8 cellular contexts compared by ENCODE assay signal in the genomic region with DNA sequence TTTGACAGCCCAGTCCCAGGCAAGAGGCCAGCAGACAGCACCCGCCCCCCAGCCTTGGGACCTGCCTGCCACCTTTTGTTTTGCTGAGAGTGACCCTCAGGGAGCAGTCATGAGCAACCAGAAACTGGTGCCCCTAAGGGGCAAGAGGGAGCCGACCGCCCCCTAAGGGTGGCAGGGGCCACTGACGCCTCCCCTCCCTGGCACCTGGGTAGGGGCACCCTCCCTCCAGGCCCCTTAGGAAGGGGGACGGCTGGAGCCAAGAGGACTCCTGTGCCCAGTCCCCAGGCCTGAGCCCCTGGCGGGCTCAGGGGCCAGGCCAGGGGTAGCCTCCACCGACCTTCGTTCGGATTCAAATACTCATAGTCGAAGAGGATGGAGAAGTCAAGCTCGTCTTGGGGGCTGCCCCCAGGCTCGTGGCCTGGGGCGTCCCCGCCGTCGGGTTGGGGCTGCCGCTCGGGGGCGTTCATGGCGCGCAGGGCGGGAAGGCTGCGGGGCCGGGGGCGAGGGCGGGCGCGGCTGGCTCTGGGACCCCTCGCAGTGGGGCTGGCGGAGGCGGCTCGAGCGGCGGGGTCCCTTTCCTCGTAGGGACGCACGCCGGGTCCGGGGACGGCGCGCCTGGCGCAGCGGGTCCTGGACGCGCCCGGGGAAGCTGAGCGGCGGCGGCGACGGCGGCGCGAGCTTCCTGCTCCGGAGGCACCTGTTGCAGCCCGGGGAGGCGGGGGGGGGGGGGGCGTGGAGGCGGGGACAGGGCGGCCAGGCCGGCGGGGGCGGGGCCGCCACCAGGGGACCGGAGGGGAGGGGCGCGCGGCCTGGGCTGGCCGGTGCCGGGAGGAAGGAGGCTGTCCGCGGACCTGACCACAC. TPM values are rescaled to one million over a fixed set of nuclear protein-coding genes. Genes with fewer than 3 reads are reported as not detected.
DNase-seq lines count a peak whose midpoint lies in the region; ATAC-seq and TF ChIP-seq lines count a peak whose summit lies in the region.

Gene NFATC2, minus strand, starts transcription at position 687 of the 861 bp plus-strand sequence. Its CDS starts 220 bp downstream, at position 467.

- no peaks in the 10 kb centered on the region for H3K9me3 Mint-ChIP-seq in activated naive CD4-positive, alpha-beta T cell treated with anti-CD3 and anti-CD28 coated beads, Interleukin-2, amount 10 ng/mL, durations not matched to agents 7 days and 5 days
- H3K9me3 Mint-ChIP-seq in immature natural killer cell, result no peaks in the 10 kb centered on the region

- peaks cover 48% of the 10 kb centered on the region for H3K4me1 Mint-ChIP-seq in activated naive CD4-positive, alpha-beta T cell treated with anti-CD3 and anti-CD28 coated beads, Interleukin-2, amount 10 ng/mL, durations not matched to agents 7 days and 5 days
- H3K4me1 Mint-ChIP-seq in immature natural killer cell, result peaks cover 47 to 51% of the 10 kb centered on the region in 2 donors

- H3K27me3 Mint-ChIP-seq in activated naive CD4-positive, alpha-beta T cell treated with anti-CD3 and anti-CD28 coated beads, Interleukin-2, amount 10 ng/mL, durations not matched to agents 7 days and 5 days, result peaks cover 33% of the 10 kb centered on the region
- H3K27me3 Mint-ChIP-seq in immature natural killer cell (ENCODE audit: low read depth in 3 of 3), result peaks cover 14 to 28% (median 16%) of the 10 kb centered on the region in 3 donors

- peak within 1 kb of the TSS; percentile 4 for H3K4me3 ChIP-seq in RWPE2 (ENCODE audit: severe bottlenecking)

- H3K4me1 ChIP-seq in RWPE2 (ENCODE audit: insufficient read depth, poor library complexity, severe bottlenecking), result no peaks in the 10 kb centered on the region

- peak; percentile 31 for DNase-seq in NCI-H2227 (lab: John Stamatoyannopoulos, UW; ENCODE audit: unreplicated experiment)
- DNase-seq in NCI-H2227 treated with DMSO at 0.1 percent for 48 hours (lab: John Stamatoyannopoulos, UW), result no peak
- DNase-seq in RWPE2 (ENCODE audit: low spot score), result no peak
- peak; percentile 68 for DNase-seq in activated naive CD4-positive, alpha-beta T cell treated with anti-CD3 and anti-CD28 coated beads, Interleukin-2, amount 10 ng/mL, durations not matched to agents 7 days and 5 days
- DNase-seq in immature natural killer cell, result peak; percentile 76 to 79 (median 78)
- peak; percentile 61 for DNase-seq in stimulated activated CD4-positive, alpha-beta T cell treated with anti-CD3 and anti-CD28 coated beads, Interleukin-4, amount 100 ng/mL, for 24 hours

- no peaks in the 10 kb centered on the region for H3K36me3 ChIP-seq in RWPE2 (ENCODE audit: low read depth)

- ATAC-seq in HG02973 (IDR thresholded peaks at IDR 0.05; ENCODE audit: unreplicated experiment) (peak; percentile 40), RWPE2 (ENCODE audit: low read depth) (peak; percentile 48), GM21515 (IDR thresholded peaks at IDR 0.05; ENCODE audit: unreplicated experiment) (no peak)

- H3K27ac ChIP-seq in RWPE2 (ENCODE audit: poor library complexity, severe bottlenecking), result no peak within 1 kb of the TSS

- CTCF ChIA-PET in activated naive CD4-positive, alpha-beta T cell treated with anti-CD3 and anti-CD28 coated beads, Interleukin-2, amount 10 ng/mL, durations not matched to agents 7 days and 5 days (lab: Charles Lee), result interaction anchor here (0.6 to 4.0 kb wide), 20 partner anchors 9 to 186 kb away, joined by 3 to 24 read pairs (median 4); no protein-coding TSS in a partner anchor

- TF ChIP-seq CTCF in RWPE2 (IDR thresholded peaks at IDR 0.05; ENCODE audit: poor library complexity, severe bottlenecking), result no peak

- peak within 1 kb of the TSS; percentile 99 for H3K4me3 Mint-ChIP-seq in activated naive CD4-positive, alpha-beta T cell treated with anti-CD3 and anti-CD28 coated beads, Interleukin-2, amount 10 ng/mL, durations not matched to agents 7 days and 5 days
- H3K4me3 Mint-ChIP-seq in immature natural killer cell, result peak within 1 kb of the TSS; percentile 96 to 100 (median 99)

- peaks cover 37% of the 10 kb centered on the region for H3K36me3 Mint-ChIP-seq in activated naive CD4-positive, alpha-beta T cell treated with anti-CD3 and anti-CD28 coated beads, Interleukin-2, amount 10 ng/mL, durations not matched to agents 7 days and 5 days
- H3K36me3 Mint-ChIP-seq in immature natural killer cell, result peaks cover 4 to 20% (median 10%) of the 10 kb centered on the region in 3 donors

- H3K27me3 ChIP-seq in RWPE2 (ENCODE audit: insufficient read depth, poor library complexity, severe bottlenecking), result peaks cover 58% of the 10 kb centered on the region

- peak within 1 kb of the TSS; percentile 98 for H3K27ac Mint-ChIP-seq in activated naive CD4-positive, alpha-beta T cell treated with anti-CD3 and anti-CD28 coated beads, Interleukin-2, amount 10 ng/mL, durations not matched to agents 7 days and 5 days
- peak within 1 kb of the TSS; percentile 99 to 100 (median 100) for H3K27ac Mint-ChIP-seq in immature natural killer cell

- no peaks in the 10 kb centered on the region for H3K9me3 ChIP-seq in RWPE2 (ENCODE audit: severe bottlenecking)

RNA-seq across cellular contexts. Expression of gene NFATC2, which starts in this region (rescaled TPM):
- 100 to 1,000 TPM in 1 of 3 donors, 10 to 100 TPM in 2; 14.5 to 101 (median 21.3) TPM for polyA plus RNA-seq in immature natural killer cell

Comparison
In these comparisons a context has a peak if more than half of its experiments do, and no peak if none do; other contexts are left out.
1. DNase-seq: peak in NCI-H2227 (single experiment), activated naive CD4-positive, alpha-beta T cell treated with anti-CD3 and anti-CD28 coated beads, Interleukin-2, amount 10 ng/mL, durations not matched to agents 7 days and 5 days (single experiment), immature natural killer cell (3 of 3) and stimulated activated CD4-positive, alpha-beta T cell treated with anti-CD3 and anti-CD28 coated beads, Interleukin-4, amount 100 ng/mL, for 24 hours (single experiment); none in NCI-H2227 treated with DMSO at 0.1 percent for 48 hours (single experiment) and RWPE2 (single experiment).